ENCODE assay signal across 10 cellular contexts in the genomic region with DNA sequence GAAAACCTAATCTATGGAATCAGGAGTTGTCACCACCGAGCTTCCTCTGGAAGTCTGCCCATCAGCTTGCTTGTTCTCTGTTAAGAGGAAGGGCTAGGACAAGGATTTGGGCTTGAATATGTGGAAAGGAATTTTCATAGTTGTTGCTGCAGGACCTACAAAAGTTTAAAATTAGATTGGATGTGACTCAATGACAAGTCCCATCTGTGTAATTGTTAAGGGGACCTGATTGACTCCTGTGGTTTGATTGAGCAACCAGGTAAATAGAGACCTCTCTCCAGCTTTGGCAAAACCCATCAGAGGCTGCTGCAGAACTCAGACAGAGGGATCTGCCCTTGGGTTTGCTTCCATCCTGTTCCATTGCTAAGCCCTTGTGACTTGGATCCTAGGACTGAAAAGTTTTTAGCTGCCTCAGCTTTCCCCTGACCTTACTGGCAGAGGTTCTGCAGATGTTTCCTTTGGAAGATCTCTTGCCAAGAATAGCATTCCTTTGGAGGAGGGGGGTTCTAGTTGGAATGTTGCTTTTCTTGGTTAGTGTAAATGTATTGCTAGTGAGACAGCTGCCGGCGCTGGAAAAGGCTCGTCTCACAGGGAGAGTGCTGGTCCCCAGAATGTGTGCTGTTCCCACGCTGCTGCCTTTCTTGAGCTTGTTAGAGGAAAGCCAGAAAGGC. TPM values are rescaled to one million over a fixed set of nuclear protein-coding genes. Genes with fewer than 3 reads are reported as not detected.
DNase-seq lines count a peak whose midpoint lies in the region; ATAC-seq, FAIRE-seq and TF ChIP-seq lines count a peak whose summit lies in the region.
"Had no signal": no experiment of that assay in that cellular context is flagged by ENCODE, and none has a peak within 500 bp of the region (broad histone marks: within the 10 kb centered on the region; RNA-seq: fewer than 3 reads in every experiment).

No MANE protein-coding gene starts in this region.

- BruUV-seq in GM12878 (replicated peaks; lab: Mats Ljungman, UMichigan) = no TSS peak

- H3K27me3 ChIP-seq in GM23248 (replicated peaks; ENCODE audit: insufficient read depth) = no peaks in the 10 kb centered on the region
- H3K27me3 ChIP-seq in GM12878 (replicated peaks in 1 of 2; ENCODE audit: control insufficient read depth in 2 of 2, insufficient read depth in 2 of 2, low read length in 1 of 2) = no peaks in the 10 kb centered on the region
- no peaks in the 10 kb centered on the region for H3K27me3 ChIP-seq in right atrium auricular region
- H3K27me3 ChIP-seq in sigmoid colon = no peaks in the 10 kb centered on the region
- H3K27me3 ChIP-seq: neutrophil had no signal

- no peak for FAIRE-seq in GM12878 (lab: Jason Lieb, UNC)

- peak overlapping the region; percentile 27 for H3K4me2 ChIP-seq in GM23248 (ENCODE audit: unreplicated experiment)
- no peak overlapping the region for H3K4me2 ChIP-seq in GM12878 (ENCODE audit: control insufficient read depth, insufficient read depth)

- H2AFZ ChIP-seq in GM23248 (no peak overlapping the region), GM12878 (ENCODE audit: control insufficient read depth, low read depth, low read length) (no peak overlapping the region)

- H3K79me2 ChIP-seq in GM23248 (ENCODE audit: insufficient read depth) = no peaks in the 10 kb centered on the region
- H3K79me2 ChIP-seq in GM12878 (ENCODE audit: control insufficient read depth, insufficient read depth, low read length) = no peaks in the 10 kb centered on the region

- peaks cover 55% of the 10 kb centered on the region for H3K4me1 ChIP-seq in GM23248 (ENCODE audit: insufficient read depth)
- peaks cover 13% of the 10 kb centered on the region for H3K4me1 ChIP-seq in GM12878 (ENCODE audit: control insufficient read depth, insufficient read depth, low read length)
- peaks cover 0 to 49% of the 10 kb centered on the region in 2 donors for H3K4me1 ChIP-seq in right atrium auricular region
- peaks cover 0 to 46% (median 35%) of the 10 kb centered on the region in 4 donors for H3K4me1 ChIP-seq in sigmoid colon

- DNase-seq in GM23248 = peak; percentile 77
- no peak for DNase-seq in GM12878 (ENCODE audit: low read depth, low spot score)
- no peak for DNase-seq in right atrium auricular region (ENCODE audit: low spot score)
- DNase-seq in sigmoid colon = peak; percentile 83
- DNase-seq in NCI-H1436 (lab: John Stamatoyannopoulos, UW) = no peak
- no peak for DNase-seq in HuH-7.5 (ENCODE audit: low spot score)
- no peak for DNase-seq in T-helper 9 cell
- DNase-seq: NCI-H1105 treated with DMSO at 0.1 percent for 48 hours had no signal

- H3K4me3 ChIP-seq in GM23248 (no peak overlapping the region), GM12878 (no peak overlapping the region), right atrium auricular region (no peak overlapping the region), sigmoid colon (no peak overlapping the region)

- in situ Hi-C loops in GM23248 (cut with MboI) = no loop called here
- in situ Hi-C loops in GM12878 (cut with MboI) = no loop called here

- TF ChIP-seq CTCF in GM12878 (IDR thresholded peaks at IDR 0.05 in 2 of 3, conservative IDR thresholded peaks at IDR 0.05 in 1 of 3; ENCODE audit: control insufficient read depth in 2 of 3, extremely low read depth in 1 of 3, insufficient read depth in 1 of 3, low read depth in 3 of 3, low read length in 3 of 3) (no peak), right atrium auricular region (IDR thresholded peaks at IDR 0.05) (no peak), sigmoid colon (IDR thresholded peaks at IDR 0.05) (no peak)

- H3K9me2 ChIP-seq in GM23248 (ENCODE audit: insufficient read depth) = no peaks in the 10 kb centered on the region

- CTCF ChIA-PET in GM12878 (lab: Yijun Ruan, JAX) = interaction anchor here (1.2 to 1.4 kb wide), 2 partner anchors 8 to 12 kb away, joined by 3 read pairs; no protein-coding TSS in a partner anchor

- WGBS in GM23248 (ENCODE audit: low coverage in 1 of 2, low lambda C conversion rate in 2 of 2, missing lambda C conversion rate in 2 of 2), 2 experiments = 5 to 6% methylated on average over 5 of the region's 5 CpGs
- WGBS in GM12878 (ENCODE audit: insufficient coverage, insufficient replicate concordance, low lambda C conversion rate, missing lambda C conversion rate) = 95% methylated on average over 5 of the region's 5 CpGs
- 74 to 82% methylated on average over 5 of the region's 5 CpGs for WGBS in sigmoid colon, 2 donors

- H3K9ac ChIP-seq in GM23248 (peak overlapping the region; percentile 28; the same call in 1 of the 2 replicates), GM12878 (ENCODE audit: control insufficient read depth, insufficient read depth, low read length) (no peak overlapping the region)

- intact Hi-C loops in GM12878 (cut with micrococcal nuclease; ENCODE audit: unreplicated experiment) = no loop called here
- intact Hi-C loops in sigmoid colon (cut with DNase I) = no loop called here

- SMC1A ChIA-PET in GM12878 (lab: Charles Lee; ENCODE audit: uncharacterized antibody, unreplicated experiment) = interaction anchor here (0.7 to 1.2 kb wide), 3 partner anchors 25 to 79 kb away, joined by 3 to 5 read pairs (median 3); no protein-coding TSS in a partner anchor

- no peaks in the 10 kb centered on the region for H4K20me1 ChIP-seq in GM23248 (ENCODE audit: insufficient read depth)
- no peaks in the 10 kb centered on the region; the same call in 1 of the 2 replicates for H4K20me1 ChIP-seq in GM12878 (ENCODE audit: control insufficient read depth, insufficient read depth)

- H3K27ac ChIP-seq in GM23248 (peak overlapping the region; percentile 51), GM12878 (ENCODE audit: control insufficient read depth, insufficient read depth) (no peak overlapping the region), right atrium auricular region (peak overlapping the region; percentile 14 to 40), sigmoid colon (peak overlapping the region; percentile 48 to 69 (median 54))
- H3K27ac ChIP-seq: neutrophil had no signal

- POLR2A ChIA-PET in GM12878 (lab: Charles Lee) = interaction anchor here (0.5 to 0.9 kb wide), 2 partner anchors 199 to 245 kb away, joined by 3 read pairs; no protein-coding TSS in a partner anchor

- TF ChIP-seq POLR2A in GM12878 (IDR thresholded peaks at IDR 0.05; ENCODE audit: low read depth, low read length) = 0 out of 2 replicates have a peak, but pooled peaks have one; percentile 12
- no peak for TF ChIP-seq POLR2A in sigmoid colon (IDR thresholded peaks at IDR 0.05)

- TF ChIP-seq EP300 in GM12878 (IDR thresholded peaks at IDR 0.05; ENCODE audit: borderline replicate concordance in 1 of 2, control insufficient read depth in 1 of 2, low read depth in 2 of 2, low read length in 2 of 2) (no peak), sigmoid colon (IDR thresholded peaks at IDR 0.05) (no peak)

- RAD21 ChIA-PET in GM12878 (lab: Charles Lee; ENCODE audit: unreplicated experiment) = interaction anchor here (1.1 kb wide), 1 partner anchor 12 kb away, joined by 3 read pairs; no protein-coding TSS in a partner anchor

- TF ChIP-seq RAD21 in GM12878 (IDR thresholded peaks at IDR 0.05; ENCODE audit: insufficient read depth, low read depth, low read length) = no peak

- ATAC-seq in GM12878 (no peak), GM21515 (IDR thresholded peaks at IDR 0.05; ENCODE audit: unreplicated experiment) (no peak)

- no peaks in the 10 kb centered on the region for H3K9me3 ChIP-seq in GM23248 (ENCODE audit: low read depth)
- H3K9me3 ChIP-seq in GM12878 (replicated peaks; ENCODE audit: control insufficient read depth, insufficient read depth, low read length) = no peaks in the 10 kb centered on the region
- no peaks in the 10 kb centered on the region for H3K9me3 ChIP-seq in right atrium auricular region
- H3K9me3 ChIP-seq in sigmoid colon = no peaks in the 10 kb centered on the region
- H3K9me3 ChIP-seq: neutrophil had no signal

- H3F3A ChIP-seq in GM23248 (ENCODE audit: insufficient read depth) = peaks cover 71% of the 10 kb centered on the region

- peaks cover 38% of the 10 kb centered on the region for H3K36me3 ChIP-seq in GM23248 (ENCODE audit: low read depth)
- peaks cover 39 to 50% of the 10 kb centered on the region in 2 experiments for H3K36me3 ChIP-seq in GM12878 (ENCODE audit: control insufficient read depth in 2 of 2, insufficient read depth in 2 of 2, low read length in 1 of 2)
- H3K36me3 ChIP-seq in right atrium auricular region = peaks cover 42% of the 10 kb centered on the region
- peaks cover 29 to 47% (median 42%) of the 10 kb centered on the region in 4 donors for H3K36me3 ChIP-seq in sigmoid colon

RNA-seq across cellular contexts. Expression of a gene that starts 50.0 kb away (rescaled TPM):
- 69.3 and 166 TPM in 2 replicates for total RNA-seq in GM23248 (2014; rRNA removed; shearing (Covaris generic))
- 185 TPM in 2 replicates for polyA plus RNA-seq in GM23248 (2016; fragmentation: Nextera tagmentation; extraction: Ambion mirVana)
- 407 and 417 TPM in 2 replicates for total RNA-seq in GM12878 (2013; cell fraction: nucleolus; rRNA removed)
- 200 and 224 TPM in 2 replicates for total RNA-seq in GM12878 (2014; rRNA removed)
- 172 and 195 TPM in 2 replicates for total RNA-seq in GM12878 (2014; rRNA removed; fragmentation: Illumina TruSeq; extraction: Trizol)
- total RNA-seq in GM12878 (2021) = 416 and 453 TPM in 2 replicates
- 99.3 TPM for polyA plus RNA-seq in GM12878 (2011; ENCODE audit: low read depth)
- polyA plus RNA-seq in GM12878 (2011; rRNA removed) = 102 and 184 TPM in 2 replicates
- polyA plus RNA-seq in GM12878 (2011; cell fraction: cytosol; rRNA removed) = 202 and 266 TPM in 2 replicates
- polyA plus RNA-seq in GM12878 (2011; cell fraction: nucleus; rRNA removed) = 229 and 324 TPM in 2 replicates
- 132 and 162 TPM in 2 replicates for polyA plus RNA-seq in GM12878 (2012)
- 349 and 362 TPM in 2 replicates for polyA plus RNA-seq in GM12878 (2014; fragmentation: Illumina TruSeq; extraction: Trizol)
- polyA plus RNA-seq in GM12878 (2014; fragmentation: Nextera tagmentation; extraction: Ambion mirVana) = 100 to 1,000 TPM; 151 to 206 TPM
- 134 and 139 TPM in 2 replicates for polyA plus RNA-seq in GM12878 (2014; rRNA removed)
- polyA plus RNA-seq in GM12878 (2016; fragmentation: Nextera tagmentation; extraction: Ambion mirVana) = 100 to 1,000 TPM; 431 to 432 TPM
- 255 and 285 TPM in 2 replicates for polyA minus RNA-seq in GM12878 (2011; rRNA and poly(A)+ RNA removed)
- 86.7 and 146 TPM in 2 replicates for polyA minus RNA-seq in GM12878 (2011; cell fraction: cytosol; rRNA and poly(A)+ RNA removed)
- 82.1 and 153 TPM in 2 replicates for polyA minus RNA-seq in GM12878 (2011; cell fraction: nucleus; rRNA and poly(A)+ RNA removed)
- total RNA-seq in right atrium auricular region = 10 to 100 TPM; 82.1 to 95.1 TPM
- 10 to 100 TPM; 41.9 to 71.5 (median 59.5) TPM for total RNA-seq in sigmoid colon
- 10 to 100 TPM; 23.8 to 98.5 (median 30.6) TPM for polyA plus RNA-seq in sigmoid colon

RNA-seq across cellular contexts. Expression of a gene that starts 50.2 kb away (rescaled TPM):
- total RNA-seq in GM23248 (2014; rRNA removed; shearing (Covaris generic)) = 66.4 and 83.2 TPM in 2 replicates
- 59.0 and 60.6 TPM in 2 replicates for polyA plus RNA-seq in GM23248 (2016; fragmentation: Nextera tagmentation; extraction: Ambion mirVana)
- 66.9 and 75.2 TPM in 2 replicates for total RNA-seq in GM12878 (2013; cell fraction: nucleolus; rRNA removed)
- total RNA-seq in GM12878 (2014; rRNA removed) = 32.0 and 33.9 TPM in 2 replicates
- 26.2 and 26.6 TPM in 2 replicates for total RNA-seq in GM12878 (2014; rRNA removed; fragmentation: Illumina TruSeq; extraction: Trizol)
- total RNA-seq in GM12878 (2021) = 39.0 and 51.5 TPM in 2 replicates
- 21.7 TPM for polyA plus RNA-seq in GM12878 (2011; ENCODE audit: low read depth)
- 31.8 and 35.3 TPM in 2 replicates for polyA plus RNA-seq in GM12878 (2011; rRNA removed)
- polyA plus RNA-seq in GM12878 (2011; cell fraction: cytosol; rRNA removed) = 27.8 and 44.8 TPM in 2 replicates
- 188 and 196 TPM in 2 replicates for polyA plus RNA-seq in GM12878 (2011; cell fraction: nucleus; rRNA removed)
- 34.4 and 39.6 TPM in 2 replicates for polyA plus RNA-seq in GM12878 (2012)
- polyA plus RNA-seq in GM12878 (2014; fragmentation: Illumina TruSeq; extraction: Trizol) = 22.3 and 25.0 TPM in 2 replicates
- polyA plus RNA-seq in GM12878 (2014; fragmentation: Nextera tagmentation; extraction: Ambion mirVana) = 1 to 10 TPM; 7.0 to 8.9 TPM
- polyA plus RNA-seq in GM12878 (2014; rRNA removed) = 32.0 and 32.2 TPM in 2 replicates
- polyA plus RNA-seq in GM12878 (2016; fragmentation: Nextera tagmentation; extraction: Ambion mirVana) = 10 to 100 TPM; 56.4 to 57.7 TPM
- 33.4 and 37.3 TPM in 2 replicates for polyA minus RNA-seq in GM12878 (2011; rRNA and poly(A)+ RNA removed)
- 11.4 and 12.2 TPM in 2 replicates for polyA minus RNA-seq in GM12878 (2011; cell fraction: cytosol; rRNA and poly(A)+ RNA removed)
- 15.8 and 18.8 TPM in 2 replicates for polyA minus RNA-seq in GM12878 (2011; cell fraction: nucleus; rRNA and poly(A)+ RNA removed)
- 10 to 100 TPM; 29.1 to 41.8 TPM for total RNA-seq in right atrium auricular region
- 10 to 100 TPM; 25.2 to 44.3 (median 31.9) TPM for total RNA-seq in sigmoid colon
- polyA plus RNA-seq in sigmoid colon = 10 to 100 TPM; 31.2 to 51.0 (median 39.5) TPM

Comparison
In these comparisons a context has a peak if more than half of its experiments do, and no peak if none do; other contexts are left out.
1. DNase-seq: peak in GM23248 (single experiment) and sigmoid colon (single experiment); none in GM12878 (single experiment), right atrium auricular region (single experiment), NCI-H1436 (single experiment), HuH-7.5 (single experiment) and T-helper 9 cell (single experiment).